8 cellular contexts compared by ENCODE assay signal in the genomic region with DNA sequence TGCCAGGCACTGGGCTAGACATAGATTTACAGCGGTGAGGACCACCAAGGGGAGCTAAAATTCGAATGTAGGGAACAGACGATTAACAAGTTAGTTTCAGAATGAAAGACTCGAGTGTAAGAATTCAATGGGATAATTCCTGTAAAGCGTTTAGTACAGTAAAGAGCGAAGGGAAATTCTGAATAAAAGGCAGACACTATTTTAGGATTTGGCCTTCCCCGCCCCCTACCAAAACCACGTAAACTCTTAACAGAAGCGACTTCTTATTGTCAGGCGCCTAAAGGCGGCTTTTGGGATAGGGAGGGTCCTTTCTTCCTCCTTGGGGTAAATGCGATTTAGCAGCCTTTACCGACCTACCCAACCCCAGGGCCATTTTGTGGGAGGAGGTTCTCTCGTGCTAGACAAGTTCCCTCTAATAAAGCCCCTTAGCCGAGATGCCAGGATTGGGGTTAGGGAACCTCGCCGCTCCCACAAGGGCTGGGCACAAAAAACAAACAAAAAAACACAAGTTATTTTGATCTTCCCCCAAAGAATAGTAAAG. TPM values are rescaled to one million over a fixed set of nuclear protein-coding genes. Genes with fewer than 3 reads are reported as not detected.
DNase-seq lines count a peak whose midpoint lies in the region; ATAC-seq and TF ChIP-seq lines count a peak whose summit lies in the region.

No MANE protein-coding gene starts in this region.

- H3K36me3 Mint-ChIP-seq in activated naive CD8-positive, alpha-beta T cell treated with anti-CD3 and anti-CD28 coated beads for 36 hours = peaks cover 6% of the 10 kb centered on the region
- H3K36me3 Mint-ChIP-seq in stimulated activated naive B cell treated with anti-CD40 and anti-IgM and Interleukin-4, amounts not matched to agents 10 μg/mL and 1 μg/mL and 100 μg/mL, for 72 hours = peaks cover 0 to 10% of the 10 kb centered on the region in 2 donors

- no peak for DNase-seq in BJ (ENCODE audit: low read depth)
- DNase-seq in HL-60 (ENCODE audit: low read depth in 1 of 2, low spot score in 1 of 2) = no peak
- DNase-seq in activated naive CD8-positive, alpha-beta T cell treated with anti-CD3 and anti-CD28 coated beads for 36 hours = no peak
- no peak for DNase-seq in stimulated activated naive B cell treated with anti-CD40 and anti-IgM and Interleukin-4, amounts not matched to agents 10 μg/mL and 1 μg/mL and 100 μg/mL, for 72 hours
- no peak for DNase-seq in NCI-H1048 (lab: John Stamatoyannopoulos, UW)
- DNase-seq in kidney glomerular epithelial cell (lab: John Stamatoyannopoulos, UW) = no peak

- H3K27me3 ChIP-seq in BJ (ENCODE audit: control insufficient read depth, insufficient read depth, low read length) = no peaks in the 10 kb centered on the region
- H3K27me3 ChIP-seq in HL-60 (ENCODE audit: insufficient read depth, poor library complexity, severe bottlenecking) = no peaks in the 10 kb centered on the region

- H3K27ac ChIP-seq in HL-60 (replicated peaks) = peak overlapping the region; percentile 83

- H3K27me3 Mint-ChIP-seq in activated naive CD8-positive, alpha-beta T cell treated with anti-CD3 and anti-CD28 coated beads for 36 hours = no peaks in the 10 kb centered on the region
- H3K27me3 Mint-ChIP-seq in stimulated activated naive B cell treated with anti-CD40 and anti-IgM and Interleukin-4, amounts not matched to agents 10 μg/mL and 1 μg/mL and 100 μg/mL, for 72 hours = no peaks in the 10 kb centered on the region

- peaks cover 2% of the 10 kb centered on the region for H3K36me3 ChIP-seq in BJ (ENCODE audit: control insufficient read depth, insufficient read depth, low read length)

- peak; percentile 1 for ATAC-seq in GM19397 (IDR thresholded peaks at IDR 0.05; ENCODE audit: unreplicated experiment)
- ATAC-seq in stimulated activated naive B cell treated with anti-CD40 and anti-IgM and Interleukin-4, amounts not matched to agents 10 μg/mL and 1 μg/mL and 100 μg/mL, for 72 hours (replicated peaks) = peak; percentile 10 to 20

- peak overlapping the region; percentile 74 for H3K4me3 ChIP-seq in BJ (ENCODE audit: low read depth, low read length)
- peak overlapping the region; percentile 97 for H3K4me3 ChIP-seq in HL-60 (replicated peaks; ENCODE audit: insufficient read depth, low read length)
- H3K4me3 ChIP-seq in iPS-11a (ENCODE audit: low read depth, low read length) = peak overlapping the region; percentile 58

- CTCF ChIA-PET in BJ (lab: Yijun Ruan, JAX) = no interaction called here

- H3K27ac Mint-ChIP-seq in activated naive CD8-positive, alpha-beta T cell treated with anti-CD3 and anti-CD28 coated beads for 36 hours = peak overlapping the region; percentile 98
- H3K27ac Mint-ChIP-seq in stimulated activated naive B cell treated with anti-CD40 and anti-IgM and Interleukin-4, amounts not matched to agents 10 μg/mL and 1 μg/mL and 100 μg/mL, for 72 hours = peak overlapping the region; percentile 96

- no peaks in the 10 kb centered on the region for H3K9me3 Mint-ChIP-seq in activated naive CD8-positive, alpha-beta T cell treated with anti-CD3 and anti-CD28 coated beads for 36 hours
- no peaks in the 10 kb centered on the region for H3K9me3 Mint-ChIP-seq in stimulated activated naive B cell treated with anti-CD40 and anti-IgM and Interleukin-4, amounts not matched to agents 10 μg/mL and 1 μg/mL and 100 μg/mL, for 72 hours

- no peak for TF ChIP-seq CTCF in BJ (IDR thresholded peaks at IDR 0.05; ENCODE audit: insufficient read depth, low read depth, low read length)
- TF ChIP-seq CTCF in HL-60 (IDR thresholded peaks at IDR 0.05; ENCODE audit: insufficient read depth, low read length) = no peak

- H3K4me1 Mint-ChIP-seq in activated naive CD8-positive, alpha-beta T cell treated with anti-CD3 and anti-CD28 coated beads for 36 hours = peaks cover 33% of the 10 kb centered on the region
- peaks cover 8 to 23% of the 10 kb centered on the region in 2 donors for H3K4me1 Mint-ChIP-seq in stimulated activated naive B cell treated with anti-CD40 and anti-IgM and Interleukin-4, amounts not matched to agents 10 μg/mL and 1 μg/mL and 100 μg/mL, for 72 hours

- POLR2A ChIA-PET in BJ (lab: Charles Lee) = interaction anchor here (0.7 kb wide), 1 partner anchor 48 kb away, joined by 3 read pairs; no protein-coding TSS in a partner anchor

- peak overlapping the region; percentile 99 for H3K4me3 Mint-ChIP-seq in activated naive CD8-positive, alpha-beta T cell treated with anti-CD3 and anti-CD28 coated beads for 36 hours
- H3K4me3 Mint-ChIP-seq in stimulated activated naive B cell treated with anti-CD40 and anti-IgM and Interleukin-4, amounts not matched to agents 10 μg/mL and 1 μg/mL and 100 μg/mL, for 72 hours = peak overlapping the region; percentile 87 to 90

RNA-seq across cellular contexts. Expression of a gene that starts 0.5 kb away (rescaled TPM):
- 29.8 and 36.0 TPM in 2 replicates for polyA plus RNA-seq in BJ (2011; rRNA removed)
- polyA minus RNA-seq in BJ (2011; rRNA and poly(A)+ RNA removed) = 13.5 and 14.5 TPM in 2 replicates
- 10 to 100 TPM; 54.2 to 56.0 TPM for total RNA-seq in activated naive CD8-positive, alpha-beta T cell treated with anti-CD3 and anti-CD28 coated beads for 36 hours

RNA-seq across cellular contexts. Expression of a gene that starts 12.3 kb away (rescaled TPM):
- polyA plus RNA-seq in BJ (2011; rRNA removed) = 0.29 and 0.42 TPM in 2 replicates
- 0.43 and 2.8 TPM in 2 replicates for polyA minus RNA-seq in BJ (2011; rRNA and poly(A)+ RNA removed)
- total RNA-seq in activated naive CD8-positive, alpha-beta T cell treated with anti-CD3 and anti-CD28 coated beads for 36 hours = under 1 TPM; 0.50 to 0.87 TPM
